8 cellular contexts compared by ENCODE assay signal in genomic region chr14:75334191-75335051, GRCh38. TPM values are rescaled to one million over a fixed set of nuclear protein-coding genes. Genes with fewer than 3 reads are reported as not detected.
DNase-seq lines count a peak whose midpoint lies in the region; ATAC-seq and TF ChIP-seq lines count a peak whose summit lies in the region.

No MANE protein-coding gene starts in this region.

- no peak for TF ChIP-seq CTCF in prostate gland (IDR thresholded peaks at IDR 0.05)

- H3K27me3 ChIP-seq in ectodermal cell (ENCODE audit: control insufficient read depth, insufficient read depth, low read length, poor library complexity, severe bottlenecking) (no peaks in the 10 kb centered on the region), prostate gland (replicated peaks; ENCODE audit: insufficient read depth) (no peaks in the 10 kb centered on the region)

- peak; percentile 47 for DNase-seq in activated CD4-positive, alpha-beta T cell treated with anti-CD3 and anti-CD28 coated beads for 4 hours
- DNase-seq in prostate gland (ENCODE audit: low spot score) = no peak
- DNase-seq in NCI-H1436 treated with DMSO at 0.1 percent for 48 hours (lab: John Stamatoyannopoulos, UW) = no peak
- no peak for DNase-seq in epidermal melanocyte (ENCODE audit: insufficient read length, low spot score)

- H3K27ac ChIP-seq in ectodermal cell (ENCODE audit: insufficient read depth, low read depth, low read length, poor library complexity, severe bottlenecking) (peak overlapping the region; percentile 33), prostate gland (no peak overlapping the region)

- no peaks in the 10 kb centered on the region for H3K36me3 ChIP-seq in ectodermal cell (ENCODE audit: control insufficient read depth, insufficient read depth, low read length)
- H3K36me3 ChIP-seq in prostate gland = no peaks in the 10 kb centered on the region

- peak; percentile 15 for TF ChIP-seq POLR2A in prostate gland (IDR thresholded peaks at IDR 0.05)

- intact Hi-C loops in prostate gland (cut with DNase I) = no loop called here

- H3K4me1 ChIP-seq in ectodermal cell (ENCODE audit: control insufficient read depth, insufficient read depth, low read length) (peaks cover 3% of the 10 kb centered on the region), prostate gland (replicated peaks) (no peaks in the 10 kb centered on the region)

- WGBS in ectodermal cell, 2 experiments = 91 to 93% methylated on average over 23 of the region's 23 CpGs
- 74% methylated on average over 23 of the region's 23 CpGs for WGBS in prostate gland

- peak; percentile 63 for ATAC-seq in GM19438 (IDR thresholded peaks at IDR 0.05; ENCODE audit: low read depth, unreplicated experiment)
- ATAC-seq in HG03196 (IDR thresholded peaks at IDR 0.05; ENCODE audit: unreplicated experiment) = no peak
- ATAC-seq in GM19455 (IDR thresholded peaks at IDR 0.05; ENCODE audit: unreplicated experiment) = no peak

- H3K4me3 ChIP-seq in ectodermal cell (ENCODE audit: insufficient read depth, low read depth, low read length) (no peak overlapping the region), prostate gland (no peak overlapping the region)

- H3K9me3 ChIP-seq in ectodermal cell (ENCODE audit: control insufficient read depth, low read length) (no peaks in the 10 kb centered on the region), prostate gland (no peaks in the 10 kb centered on the region)

RNA-seq across cellular contexts. Expression of gene FOS, which starts 55.8 kb away (rescaled TPM):
- 82.6 TPM for polyA plus RNA-seq in ectodermal cell (2013, experiment 1 of 4)
- polyA plus RNA-seq in ectodermal cell (2013, experiment 2 of 4) = 58.4 TPM
- 34.2 TPM for polyA plus RNA-seq in ectodermal cell (2013, experiment 3 of 4)
- 32.0 TPM for polyA plus RNA-seq in ectodermal cell (2013, experiment 4 of 4)
- 100 to 1,000 TPM in 1 of 2 donors, 10 to 100 TPM in 1; 73.9 to 127 TPM for total RNA-seq in prostate gland

Comparison
In these comparisons a context has a peak if more than half of its experiments do, and no peak if none do; other contexts are left out.
1. DNase-seq: peak in activated CD4-positive, alpha-beta T cell treated with anti-CD3 and anti-CD28 coated beads for 4 hours (2 of 2); none in prostate gland (single experiment), NCI-H1436 treated with DMSO at 0.1 percent for 48 hours (single experiment) and epidermal melanocyte (single experiment).